ENCODE assay signal across 9 cellular contexts in the genomic region with DNA sequence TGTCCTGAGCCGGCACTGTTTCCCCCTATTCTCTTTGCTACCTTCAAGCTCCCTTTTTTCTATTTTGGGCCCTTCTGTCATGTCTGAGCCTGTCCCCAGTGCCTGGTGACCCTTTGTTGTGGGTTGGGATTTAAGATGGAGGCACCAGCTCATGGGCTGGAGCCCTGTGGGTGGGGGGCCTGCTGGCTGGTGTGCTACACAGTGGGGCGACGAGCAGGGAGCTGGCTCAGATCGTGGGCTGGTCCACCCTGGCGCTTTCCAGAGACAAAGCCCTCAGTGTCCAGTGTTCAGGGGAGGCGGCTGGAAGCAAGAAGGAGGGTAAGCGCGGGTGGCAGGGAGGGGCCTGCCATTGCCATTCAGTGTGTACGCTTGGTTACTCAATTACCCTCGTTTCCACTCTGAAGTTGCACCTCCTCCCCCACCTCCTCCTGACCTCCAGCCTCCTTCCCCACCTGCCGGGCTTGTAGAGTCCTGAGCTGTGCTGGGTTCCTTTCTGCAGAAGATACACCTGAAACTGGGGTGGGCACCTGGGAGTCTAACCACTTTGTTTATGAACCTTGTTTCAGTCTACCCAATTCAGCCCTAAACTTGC. TPM values are rescaled to one million over a fixed set of nuclear protein-coding genes. Genes with fewer than 3 reads are reported as not detected.
DNase-seq lines count a peak whose midpoint lies in the region; ATAC-seq and TF ChIP-seq lines count a peak whose summit lies in the region.
"Had no signal": no experiment of that assay in that cellular context is flagged by ENCODE, and none has a peak within 500 bp of the region (broad histone marks: within the 10 kb centered on the region; RNA-seq: fewer than 3 reads in every experiment).

No MANE protein-coding gene starts in this region.

- H3K27ac Mint-ChIP-seq in CD14-positive monocyte, result peak overlapping the region in 5 of 7 donors; percentile 10 to 50 (median 32)
- peak overlapping the region; percentile 97 for H3K27ac Mint-ChIP-seq in endothelial cell (ENCODE audit: unreplicated experiment)
- no peak overlapping the region for H3K27ac Mint-ChIP-seq in activated T-cell treated with anti-CD3 and anti-CD28 coated beads, Interleukin-2, amount 50 U/mL, for 24 hours

- H3K9me3 Mint-ChIP-seq in CD14-positive monocyte, result no peaks in the 10 kb centered on the region
- no peaks in the 10 kb centered on the region for H3K9me3 Mint-ChIP-seq in endothelial cell (ENCODE audit: unreplicated experiment)
- H3K9me3 Mint-ChIP-seq in activated T-cell treated with anti-CD3 and anti-CD28 coated beads, Interleukin-2, amount 50 U/mL, for 24 hours, result no peaks in the 10 kb centered on the region

- intact Hi-C loops in CD14-positive monocyte (cut with micrococcal nuclease), result no loop called here

- peak overlapping the region; percentile 16 to 83 for H3K4me3 Mint-ChIP-seq in CD14-positive monocyte
- no peak overlapping the region for H3K4me3 Mint-ChIP-seq in endothelial cell (ENCODE audit: unreplicated experiment)
- H3K4me3 Mint-ChIP-seq in activated T-cell treated with anti-CD3 and anti-CD28 coated beads, Interleukin-2, amount 50 U/mL, for 24 hours, result no peak overlapping the region

- H3K27me3 Mint-ChIP-seq in CD14-positive monocyte (ENCODE audit: low read depth in 3 of 3), result peaks cover 0 to 2% (median 0%) of the 10 kb centered on the region in 3 donors
- H3K27me3 Mint-ChIP-seq in endothelial cell (ENCODE audit: unreplicated experiment), result peaks cover 3% of the 10 kb centered on the region
- no peaks in the 10 kb centered on the region for H3K27me3 Mint-ChIP-seq in activated T-cell treated with anti-CD3 and anti-CD28 coated beads, Interleukin-2, amount 50 U/mL, for 24 hours

- H3K36me3 Mint-ChIP-seq in CD14-positive monocyte, result peaks cover 12 to 16% of the 10 kb centered on the region in 2 donors
- no peaks in the 10 kb centered on the region for H3K36me3 Mint-ChIP-seq in endothelial cell (ENCODE audit: low read depth, unreplicated experiment)
- no peaks in the 10 kb centered on the region for H3K36me3 Mint-ChIP-seq in activated T-cell treated with anti-CD3 and anti-CD28 coated beads, Interleukin-2, amount 50 U/mL, for 24 hours (ENCODE audit: low read depth)

- no peak for DNase-seq in CD14-positive monocyte (ENCODE audit: low spot score)
- peak; percentile 63 for DNase-seq in NCI-H510A treated with DMSO at 0.1 percent for 48 hours (lab: John Stamatoyannopoulos, UW)
- DNase-seq in endothelial cell (ENCODE audit: low spot score), result no peak
- peak in 53 of 56 donors; percentile 41 to 94 (median 84) for DNase-seq in nucleus accumbens (lab: John Stamatoyannopoulos, UW)
- no peak for DNase-seq in activated CD8-positive, alpha-beta memory T cell treated with anti-CD3 and anti-CD28 coated beads for 24 hours
- no peak for DNase-seq in activated T-cell treated with anti-CD3 and anti-CD28 coated beads, Interleukin-2, amount 50 U/mL, for 24 hours
- DNase-seq in activated naive CD4-positive, alpha-beta T cell treated with Interleukin-2 at 50 U/mL for 16 hours, result no peak
- DNase-seq: HCEC 1CT had no signal

- peaks cover 61% of the 10 kb centered on the region for H3K4me1 Mint-ChIP-seq in CD14-positive monocyte
- H3K4me1 Mint-ChIP-seq in endothelial cell (ENCODE audit: unreplicated experiment), result peaks cover 82% of the 10 kb centered on the region
- peaks cover 18% of the 10 kb centered on the region for H3K4me1 Mint-ChIP-seq in activated T-cell treated with anti-CD3 and anti-CD28 coated beads, Interleukin-2, amount 50 U/mL, for 24 hours (ENCODE audit: low read depth)

- TF ChIP-seq CTCF in CD14-positive monocyte (IDR thresholded peaks at IDR 0.05), result no peak
- TF ChIP-seq CTCF in endothelial cell (IDR thresholded peaks at IDR 0.05; ENCODE audit: unreplicated experiment), result no peak

- ATAC-seq in HG03469 (IDR thresholded peaks at IDR 0.05; ENCODE audit: unreplicated experiment), result no peak

RNA-seq across cellular contexts. Expression of gene MVB12B, which starts 49.8 kb away (rescaled TPM):
- 1 to 10 TPM; 2.8 to 3.5 TPM for polyA plus RNA-seq in CD14-positive monocyte
- 18.8 TPM for total RNA-seq in endothelial cell (ENCODE audit: unreplicated experiment)

Comparison
In these comparisons a context has a peak if more than half of its experiments do, and no peak if none do; other contexts are left out.
1. DNase-seq: peak in NCI-H510A treated with DMSO at 0.1 percent for 48 hours (single experiment) and nucleus accumbens (53 of 56); none in CD14-positive monocyte (single experiment), endothelial cell (single experiment), activated CD8-positive, alpha-beta memory T cell treated with anti-CD3 and anti-CD28 coated beads for 24 hours (single experiment), activated T-cell treated with anti-CD3 and anti-CD28 coated beads, Interleukin-2, amount 50 U/mL, for 24 hours (single experiment) and activated naive CD4-positive, alpha-beta T cell treated with Interleukin-2 at 50 U/mL for 16 hours (single experiment).
2. H3K4me3 Mint-ChIP-seq: peak in CD14-positive monocyte (2 of 2); none in endothelial cell (single experiment) and activated T-cell treated with anti-CD3 and anti-CD28 coated beads, Interleukin-2, amount 50 U/mL, for 24 hours (single experiment).